9 cellular contexts compared by ENCODE assay signal in genomic region chr18:31042391-31043181, GRCh38. TPM values are rescaled to one million over a fixed set of nuclear protein-coding genes. Genes with fewer than 3 reads are reported as not detected.
A peak's percentile ranks its signal among the peaks of the same experiment; 100 is the strongest.
DNase-seq lines count a peak whose midpoint lies in the region; ATAC-seq and TF ChIP-seq lines count a peak whose summit lies in the region.
"Had no signal": no experiment of that assay in that cellular context is flagged by ENCODE, and none has a peak within 500 bp of the region (broad histone marks: within the 10 kb centered on the region; RNA-seq: fewer than 3 reads in every experiment).

DSC3 (minus strand) TSS chr18:31042742; CDS start chr18:31042660, 82 bp downstream.

- H3K27ac Mint-ChIP-seq in stimulated activated naive CD8-positive, alpha-beta T cell treated with anti-CD3 and anti-CD28 coated beads, Interleukin-15, amount 100 ng/mL, for 72 hours, result peak within 1 kb of the TSS in 1 of 2 donors; percentile 77

- peaks cover 15% of the 10 kb centered on the region for H3K4me1 Mint-ChIP-seq in stimulated activated naive CD8-positive, alpha-beta T cell treated with anti-CD3 and anti-CD28 coated beads, Interleukin-15, amount 100 ng/mL, for 72 hours

- intact Hi-C loops in ascending aorta (cut with DNase I), result no loop called here

- no peaks in the 10 kb centered on the region for H3K4me1 ChIP-seq in ascending aorta

- H3K4me3 Mint-ChIP-seq in stimulated activated naive CD8-positive, alpha-beta T cell treated with anti-CD3 and anti-CD28 coated beads, Interleukin-15, amount 100 ng/mL, for 72 hours, result peak within 1 kb of the TSS; percentile 71 to 73

- H3K27me3 ChIP-seq in ascending aorta, result peaks cover 11% of the 10 kb centered on the region

- H3K27ac ChIP-seq in ascending aorta, result no peak within 1 kb of the TSS

- H3K9me3 Mint-ChIP-seq in stimulated activated naive CD8-positive, alpha-beta T cell treated with anti-CD3 and anti-CD28 coated beads, Interleukin-15, amount 100 ng/mL, for 72 hours, result peaks cover 0 to 21% of the 10 kb centered on the region in 2 donors

- peaks cover 61% of the 10 kb centered on the region for H3K27me3 Mint-ChIP-seq in stimulated activated naive CD8-positive, alpha-beta T cell treated with anti-CD3 and anti-CD28 coated beads, Interleukin-15, amount 100 ng/mL, for 72 hours

- ATAC-seq in stimulated activated naive CD8-positive, alpha-beta T cell treated with anti-CD3 and anti-CD28 coated beads, Interleukin-15, amount 100 ng/mL, for 72 hours, result peak; percentile 53

- H3K4me3 ChIP-seq in ascending aorta, result peak within 1 kb of the TSS; percentile 30 to 50

- no peaks in the 10 kb centered on the region for H3K9me3 ChIP-seq in ascending aorta

- H3K36me3 ChIP-seq in ascending aorta, result no peaks in the 10 kb centered on the region

- DNase-seq in DMS53 (lab: John Stamatoyannopoulos, UW) (peak; percentile 64), DMS53 treated with DMSO at 0.1 percent for 48 hours (lab: John Stamatoyannopoulos, UW; ENCODE audit: unreplicated experiment) (no peak), ascending aorta (ENCODE audit: low spot score in 2 of 2) (no peak), islet precursor cell (peak; percentile 85), SKM-1 (lab: John Stamatoyannopoulos, UW; ENCODE audit: unreplicated experiment) (no peak)
- DNase-seq in stimulated activated naive CD8-positive, alpha-beta T cell treated with anti-CD3 and anti-CD28 coated beads, Interleukin-15, amount 100 ng/mL, for 72 hours, result peak in 1 of 2 donors; percentile 9
- DNase-seq in NK-92 treated with Interleukin-12 subunit alpha and Interleukin-12 subunit beta, amount 100 ng/mL, for 24 hours (lab: John Stamatoyannopoulos, UW), result no peak
- no peak for DNase-seq in activated CD4-positive, alpha-beta T cell treated with anti-CD3 and anti-CD28 coated beads for 1 hour

- no peak for TF ChIP-seq CTCF in ascending aorta (IDR thresholded peaks at IDR 0.05)

RNA-seq across cellular contexts. Expression of gene DSC3, which starts in this region (rescaled TPM):
- total RNA-seq in ascending aorta, result 0.85 TPM
- total RNA-seq: A172 had no signal

Comparison
In these comparisons a context has a peak if more than half of its experiments do, and no peak if none do; other contexts are left out.
1. DNase-seq: peak in DMS53 (single experiment) and islet precursor cell (single experiment); none in DMS53 treated with DMSO at 0.1 percent for 48 hours (single experiment), ascending aorta (0 of 2), SKM-1 (single experiment), NK-92 treated with Interleukin-12 subunit alpha and Interleukin-12 subunit beta, amount 100 ng/mL, for 24 hours (single experiment) and activated CD4-positive, alpha-beta T cell treated with anti-CD3 and anti-CD28 coated beads for 1 hour (single experiment).